11 cellular contexts compared by ENCODE assay signal in genomic region chr2:96860065-96861029, GRCh38. TPM values are rescaled to one million over a fixed set of nuclear protein-coding genes. Genes with fewer than 3 reads are reported as not detected.
DNase-seq lines count a peak whose midpoint lies in the region; ATAC-seq and TF ChIP-seq lines count a peak whose summit lies in the region.
"Had no signal": no experiment of that assay in that cellular context is flagged by ENCODE, and none has a peak within 500 bp of the region (broad histone marks: within the 10 kb centered on the region; RNA-seq: fewer than 3 reads in every experiment).

No MANE protein-coding gene starts in this region.

- no peak overlapping the region for H3K9ac ChIP-seq in trophoblast cell (ENCODE audit: low read length)

- H3K27ac ChIP-seq in CD4-positive, CD25-positive, alpha-beta regulatory T cell (ENCODE audit: insufficient read depth, low read length, poor library complexity, severe bottlenecking): no peak overlapping the region
- H3K27ac ChIP-seq in effector memory CD4-positive, alpha-beta T cell (ENCODE audit: insufficient read depth, low read length, poor library complexity, severe bottlenecking): peak overlapping the region; percentile 55
- H3K27ac ChIP-seq in trophoblast cell (ENCODE audit: low read depth, low read length) (no peak overlapping the region), testis (no peak overlapping the region)
- H3K27ac ChIP-seq: psoas muscle had no signal

- no peaks in the 10 kb centered on the region for H3K27me3 ChIP-seq in CD4-positive, CD25-positive, alpha-beta regulatory T cell (ENCODE audit: control insufficient read depth, insufficient read depth, low read length)
- H3K27me3 ChIP-seq in effector memory CD4-positive, alpha-beta T cell (replicated peaks; ENCODE audit: control insufficient read depth, insufficient read depth, low read length, poor library complexity, severe bottlenecking): no peaks in the 10 kb centered on the region
- H3K27me3 ChIP-seq in trophoblast cell (ENCODE audit: insufficient read depth, low read length): no peaks in the 10 kb centered on the region
- H3K27me3 ChIP-seq in testis: no peaks in the 10 kb centered on the region

- no peak overlapping the region for H4K8ac ChIP-seq in trophoblast cell (ENCODE audit: low read depth, low read length)

- H2AFZ ChIP-seq in trophoblast cell (ENCODE audit: insufficient read depth, low read length, poor library complexity): no peak overlapping the region

- H2BK5ac ChIP-seq in trophoblast cell (ENCODE audit: low read depth, low read length, poor library complexity): no peak overlapping the region

- no peak for ATAC-seq in CD4-positive, CD25-positive, alpha-beta regulatory T cell (ENCODE audit: low read depth in 2 of 2)
- ATAC-seq in T-helper 17 cell: no peak
- no peak for ATAC-seq in HG03439 (IDR thresholded peaks at IDR 0.05; ENCODE audit: unreplicated experiment)
- no peak for ATAC-seq in sciatic nerve
- ATAC-seq: psoas muscle had no signal

- no peak overlapping the region for H2AK5ac ChIP-seq in trophoblast cell (ENCODE audit: low read length)

- no peak overlapping the region for H3K4ac ChIP-seq in trophoblast cell (ENCODE audit: low read depth, low read length)

- peak overlapping the region; percentile 37 to 86 (median 80) for H3K27ac Mint-ChIP-seq in CD4-positive, CD25-positive, alpha-beta regulatory T cell
- H3K27ac Mint-ChIP-seq in T-helper 17 cell: no peak overlapping the region
- H3K27ac Mint-ChIP-seq: activated B cell treated with CpG ODN at 0.5 μM for 24 hours had no signal

- peaks cover 6% of the 10 kb centered on the region for H3K79me1 ChIP-seq in trophoblast cell (ENCODE audit: low read length)

- TF ChIP-seq CTCF in testis (IDR thresholded peaks at IDR 0.05): no peak

- WGBS in trophoblast cell (ENCODE audit: extremely low coverage, insufficient coverage, insufficient read length): no CpG with 5 or more reads among the region's 38 CpGs
- 73 to 77% methylated on average over 26 to 38 of the region's 38 CpGs for WGBS in testis, 2 donors

- no peak overlapping the region for H4K12ac ChIP-seq in trophoblast cell (ENCODE audit: low read depth, low read length)

- H3K4me1 ChIP-seq in CD4-positive, CD25-positive, alpha-beta regulatory T cell (ENCODE audit: control insufficient read depth, insufficient read depth, low read length, poor library complexity, severe bottlenecking): peaks cover 37% of the 10 kb centered on the region
- peaks cover 30% of the 10 kb centered on the region for H3K4me1 ChIP-seq in effector memory CD4-positive, alpha-beta T cell (ENCODE audit: control insufficient read depth, insufficient read depth, low read length, poor library complexity, severe bottlenecking)
- peaks cover 8 to 17% of the 10 kb centered on the region in 2 experiments for H3K4me1 ChIP-seq in trophoblast cell (ENCODE audit: control insufficient read depth in 1 of 2, insufficient read depth in 2 of 2, low read length in 2 of 2)
- H3K4me1 ChIP-seq in testis: peaks cover 15% of the 10 kb centered on the region

- H3K4me1 Mint-ChIP-seq in CD4-positive, CD25-positive, alpha-beta regulatory T cell: peaks cover 11 to 43% (median 21%) of the 10 kb centered on the region in 4 donors
- H3K4me1 Mint-ChIP-seq in T-helper 17 cell: peaks cover 40% of the 10 kb centered on the region

- no peak overlapping the region for H3K23ac ChIP-seq in trophoblast cell (ENCODE audit: low read length)

- H3K4me2 ChIP-seq in trophoblast cell (ENCODE audit: low read length): no peak overlapping the region

- no peak overlapping the region for H4K91ac ChIP-seq in trophoblast cell (ENCODE audit: low read depth, low read length)

- no peaks in the 10 kb centered on the region for H3K9me3 ChIP-seq in CD4-positive, CD25-positive, alpha-beta regulatory T cell (ENCODE audit: control insufficient read depth in 2 of 2, low read length in 2 of 2)
- H3K9me3 ChIP-seq in T-helper 17 cell (ENCODE audit: control insufficient read depth, low read length, poor library complexity, severe bottlenecking) (no peaks in the 10 kb centered on the region), trophoblast cell (ENCODE audit: insufficient read depth, low read depth, low read length) (no peaks in the 10 kb centered on the region), testis (no peaks in the 10 kb centered on the region)
- H3K9me3 ChIP-seq in effector memory CD4-positive, alpha-beta T cell (ENCODE audit: control insufficient read depth, low read length): no peaks in the 10 kb centered on the region
- H3K9me3 ChIP-seq: Caco-2, psoas muscle had no signal

- DNase-seq in CD4-positive, CD25-positive, alpha-beta regulatory T cell: peak in 1 of 3 donors; percentile 40
- DNase-seq in T-helper 17 cell: no peak
- peak in 1 of 3 donors; percentile 22 for DNase-seq in effector memory CD4-positive, alpha-beta T cell
- DNase-seq in trophoblast cell: peak in 1 of 2 donors; percentile 29
- no peak for DNase-seq in testis
- no peak for DNase-seq in NCI-H2107 treated with DMSO at 0.1 percent for 48 hours (lab: John Stamatoyannopoulos, UW; ENCODE audit: unreplicated experiment)
- no peak for DNase-seq in sciatic nerve (ENCODE audit: low spot score)
- DNase-seq: activated B cell treated with CpG ODN at 0.5 μM for 24 hours had no signal

- no peak overlapping the region for H3K14ac ChIP-seq in trophoblast cell (ENCODE audit: low read length)

- H3K4me3 Mint-ChIP-seq in CD4-positive, CD25-positive, alpha-beta regulatory T cell: peak overlapping the region; percentile 46 to 99 (median 70)
- peak overlapping the region; percentile 12 for H3K4me3 Mint-ChIP-seq in T-helper 17 cell

- no peak overlapping the region for H2BK120ac ChIP-seq in trophoblast cell (ENCODE audit: insufficient read depth, low read length, poor library complexity)

- peaks cover 0 to 1% (median 0%) of the 10 kb centered on the region in 7 donors for H3K9me3 Mint-ChIP-seq in CD4-positive, CD25-positive, alpha-beta regulatory T cell
- H3K9me3 Mint-ChIP-seq: activated B cell treated with CpG ODN at 0.5 μM for 24 hours had no signal

- peaks cover 23% of the 10 kb centered on the region for H3K36me3 ChIP-seq in CD4-positive, CD25-positive, alpha-beta regulatory T cell (ENCODE audit: control insufficient read depth, insufficient read depth, low read length)
- H3K36me3 ChIP-seq in effector memory CD4-positive, alpha-beta T cell (ENCODE audit: control insufficient read depth, insufficient read depth, low read length): peaks cover 50% of the 10 kb centered on the region
- H3K36me3 ChIP-seq in trophoblast cell (ENCODE audit: control insufficient read depth in 1 of 2, insufficient read depth in 2 of 2, low read length in 2 of 2): peaks cover 49 to 53% of the 10 kb centered on the region in 2 experiments
- no peaks in the 10 kb centered on the region for H3K36me3 ChIP-seq in testis (ENCODE audit: low read depth, missing control alignments)

- H3K18ac ChIP-seq in trophoblast cell (ENCODE audit: low read length): peak overlapping the region; percentile 16

- H2BK12ac ChIP-seq in trophoblast cell (ENCODE audit: low read length): no peak overlapping the region

- no peak overlapping the region for H3K4me3 ChIP-seq in CD4-positive, CD25-positive, alpha-beta regulatory T cell (ENCODE audit: low read depth, low read length)
- H3K4me3 ChIP-seq in effector memory CD4-positive, alpha-beta T cell (ENCODE audit: insufficient read depth, low read depth, low read length, poor library complexity, severe bottlenecking): no peak overlapping the region
- H3K4me3 ChIP-seq in trophoblast cell (ENCODE audit: low read depth, low read length) (no peak overlapping the region), testis (no peak overlapping the region)
- H3K4me3 ChIP-seq: psoas muscle had no signal

- H3K36me3 Mint-ChIP-seq in CD4-positive, CD25-positive, alpha-beta regulatory T cell: peaks cover 8% of the 10 kb centered on the region
- H3K36me3 Mint-ChIP-seq in T-helper 17 cell (ENCODE audit: low read depth): peaks cover 2% of the 10 kb centered on the region

- H3K79me2 ChIP-seq in trophoblast cell (ENCODE audit: control insufficient read depth, insufficient read depth, low read length, poor library complexity): peaks cover 5% of the 10 kb centered on the region

- no peak for TF ChIP-seq POLR2A in testis (IDR thresholded peaks at IDR 0.05)

- no peaks in the 10 kb centered on the region for H3K27me3 Mint-ChIP-seq in CD4-positive, CD25-positive, alpha-beta regulatory T cell
- no peaks in the 10 kb centered on the region for H3K27me3 Mint-ChIP-seq in T-helper 17 cell
- H3K27me3 Mint-ChIP-seq: activated B cell treated with CpG ODN at 0.5 μM for 24 hours had no signal

- intact Hi-C loops in testis (cut with DNase I; ENCODE audit: low total_unique reads): no loop called here
- intact Hi-C loops in sciatic nerve (cut with DNase I): loop anchor here (10.0 kb wide), 1 partner anchor 46 kb away; the partner anchor contains the start of gene CNNM3

RNA-seq across cellular contexts. Expression of gene ANKRD39, which starts 2.5 kb away (rescaled TPM):
- total RNA-seq in CD4-positive, CD25-positive, alpha-beta regulatory T cell: 31.9 TPM
- polyA plus RNA-seq in CD4-positive, CD25-positive, alpha-beta regulatory T cell: 10 to 100 TPM; 30.2 to 44.4 (median 37.6) TPM
- total RNA-seq in T-helper 17 cell (10 to 100 TPM; 16.8 to 18.6 TPM), testis (10 to 100 TPM; 13.9 to 16.4 TPM), sciatic nerve (15.9 TPM)
- polyA plus RNA-seq in trophoblast cell (2013): 32.8 and 33.4 TPM in 2 replicates
- 8.9 TPM for polyA plus RNA-seq in testis (ENCODE audit: insufficient read depth, low read depth, low replicate concordance)

RNA-seq across cellular contexts. Expression of gene SEMA4C, which starts 9.5 kb away (rescaled TPM):
- total RNA-seq in CD4-positive, CD25-positive, alpha-beta regulatory T cell: 23.3 TPM
- 1 to 10 TPM; 1.3 to 3.1 (median 2.2) TPM for polyA plus RNA-seq in CD4-positive, CD25-positive, alpha-beta regulatory T cell
- 10 to 100 TPM; 25.5 to 30.9 TPM for total RNA-seq in T-helper 17 cell
- 157 and 161 TPM in 2 replicates for polyA plus RNA-seq in trophoblast cell (2013)
- 10 to 100 TPM; 11.4 to 17.6 TPM for total RNA-seq in testis
- polyA plus RNA-seq in testis (ENCODE audit: insufficient read depth, low read depth, low replicate concordance): 10.5 TPM
- 136 TPM for total RNA-seq in sciatic nerve

RNA-seq across cellular contexts. Expression of gene ANKRD23, which starts 16.5 kb away (rescaled TPM):
- 16.4 TPM for total RNA-seq in CD4-positive, CD25-positive, alpha-beta regulatory T cell
- 1 to 10 TPM in 1 of 4 donors, under 1 TPM in 3; 0.68 to 1.1 (median 0.90) TPM for polyA plus RNA-seq in CD4-positive, CD25-positive, alpha-beta regulatory T cell
- total RNA-seq in T-helper 17 cell: 10 to 100 TPM in 1 of 2 donors, 1 to 10 TPM in 1; 7.6 to 11.2 TPM
- polyA plus RNA-seq in trophoblast cell (2013): 4.5 and 4.7 TPM in 2 replicates
- 1 to 10 TPM; 5.3 to 6.8 TPM for total RNA-seq in testis
- polyA plus RNA-seq in testis (ENCODE audit: insufficient read depth, low read depth, low replicate concordance): 7.5 TPM
- 8.3 TPM for total RNA-seq in sciatic nerve

RNA-seq across cellular contexts. Expression of gene CNNM3, which starts 44.3 kb away (rescaled TPM):
- total RNA-seq in CD4-positive, CD25-positive, alpha-beta regulatory T cell: 33.1 TPM
- polyA plus RNA-seq in CD4-positive, CD25-positive, alpha-beta regulatory T cell: 10 to 100 TPM in 2 of 4 donors, 1 to 10 TPM in 2; 4.9 to 14.0 (median 7.9) TPM
- total RNA-seq in T-helper 17 cell (10 to 100 TPM; 30.8 to 39.5 TPM), testis (10 to 100 TPM; 32.2 to 33.6 TPM), sciatic nerve (26.4 TPM)
- polyA plus RNA-seq in trophoblast cell (2013): 13.3 and 13.9 TPM in 2 replicates
- 33.5 TPM for polyA plus RNA-seq in testis (ENCODE audit: insufficient read depth, low read depth, low replicate concordance)
